In the genomic region with DNA sequence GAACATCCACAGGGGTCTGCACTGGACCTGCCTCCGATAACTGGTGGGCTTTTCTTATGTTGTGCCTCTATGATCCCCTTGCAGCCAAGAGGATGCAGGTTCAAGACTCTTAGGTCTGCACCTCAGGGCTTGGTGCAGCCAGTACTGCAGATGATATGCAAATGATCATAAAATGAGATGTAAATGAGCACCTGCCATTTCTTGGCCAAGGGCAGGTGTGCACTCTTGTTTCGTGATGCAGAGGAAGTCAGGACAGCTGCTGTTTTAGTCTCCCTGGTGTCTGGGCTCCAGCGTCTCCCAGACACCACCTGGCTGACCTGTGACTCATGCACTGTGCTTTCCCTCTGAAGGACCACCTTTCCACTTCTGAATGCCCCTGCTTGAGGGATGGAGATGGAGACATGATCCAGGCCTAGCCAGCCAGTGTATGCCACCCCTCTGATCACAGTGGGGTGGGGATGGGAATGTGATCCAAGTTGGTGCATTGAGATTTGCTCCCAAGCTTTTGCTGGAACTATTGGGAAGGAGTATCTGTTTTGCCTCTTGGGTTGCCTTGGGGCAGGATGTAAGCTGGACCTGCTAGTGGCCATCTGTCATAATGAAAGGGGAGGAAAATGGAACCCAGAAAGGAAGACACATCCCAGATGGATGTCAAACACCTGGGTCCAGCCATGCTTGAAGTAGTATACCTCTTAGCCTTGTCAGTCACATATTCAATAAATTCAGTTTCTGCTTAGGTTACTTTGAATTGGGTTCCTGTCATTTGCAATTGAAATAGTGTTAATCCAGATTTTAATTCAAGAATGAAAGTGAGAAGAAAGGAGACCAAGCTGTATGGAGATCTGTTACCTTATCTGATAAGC, we compare ENCODE assay signal across 13 cellular contexts. TPM values are rescaled to one million over a fixed set of nuclear protein-coding genes. Genes with fewer than 3 reads are reported as not detected.
DNase-seq lines count a peak whose midpoint lies in the region.
"Had no signal": no experiment of that assay in that cellular context is flagged by ENCODE, and none has a peak within 500 bp of the region (broad histone marks: within the 10 kb centered on the region; RNA-seq: fewer than 3 reads in every experiment).

No MANE protein-coding gene starts in this region.

- no peaks in the 10 kb centered on the region for H3K36me3 ChIP-seq in H7 (replicated peaks; ENCODE audit: control insufficient read depth, insufficient read depth, low read length)
- H3K36me3 ChIP-seq: vagina had no signal

- DNase-seq in DMS153 (lab: John Stamatoyannopoulos, UW): peak; percentile 84
- DNase-seq in H7: peak; percentile 16
- peak; percentile 95 to 97 for DNase-seq in NCI-H526 (lab: John Stamatoyannopoulos, UW)
- DNase-seq in germinal center (ENCODE audit: low spot score): peak; percentile 72
- DNase-seq in HuH-7 (ENCODE audit: low spot score): no peak
- no peak for DNase-seq in nucleus accumbens (lab: John Stamatoyannopoulos, UW)
- no peak for DNase-seq in activated effector memory CD4-positive, alpha-beta T cell treated with Interleukin-2 at 50 U/mL for 16 hours
- DNase-seq: activated CD4-positive, alpha-beta memory T cell treated with anti-CD3 and anti-CD28 coated beads for 36 hours; NCI-H226; stimulated activated naive CD4-positive, alpha-beta T cell treated with Interleukin-2 at 50 U/mL for 16 hours; T1000 had no signal

- peaks cover 12% of the 10 kb centered on the region; the same call in 1 of the 2 replicates for H3K27me3 ChIP-seq in H7 (ENCODE audit: control insufficient read depth, insufficient read depth, low read length)
- H3K27me3 ChIP-seq: vagina had no signal

- H3K4me3 ChIP-seq in H7 (ENCODE audit: insufficient read depth, low read depth, low read length): no peak overlapping the region
- H3K4me3 ChIP-seq: vagina had no signal

RNA-seq across cellular contexts. Expression of gene KCNJ11, which starts 3.3 kb away (rescaled TPM):
- total RNA-seq in H7 (2014; rRNA removed; shearing (Covaris generic)): 2.1 and 4.3 TPM in 2 replicates
- total RNA-seq: fibroblast of lung, vagina had no signal

RNA-seq across cellular contexts. Expression of gene NCR3LG1, which starts 40.1 kb away (rescaled TPM):
- total RNA-seq in H7 (2014; rRNA removed; shearing (Covaris generic)): 0.03 and 0.33 TPM in 2 replicates

Comparison
In these comparisons a context has a peak if more than half of its experiments do, and no peak if none do; other contexts are left out.
1. DNase-seq: peak in DMS153 (single experiment), H7 (single experiment), NCI-H526 (2 of 2) and germinal center (single experiment); none in HuH-7 (single experiment), nucleus accumbens (0 of 56) and activated effector memory CD4-positive, alpha-beta T cell treated with Interleukin-2 at 50 U/mL for 16 hours (single experiment).